In genomic region chr18:28365406-28365805, GRCh38 we compare ENCODE assay signal across 15 cellular contexts.
DNase-seq lines count a peak whose midpoint lies in the region; ATAC-seq and TF ChIP-seq lines count a peak whose summit lies in the region.
"Had no signal": no experiment of that assay in that cellular context is flagged by ENCODE, and none has a peak within 500 bp of the region (broad histone marks: within the 10 kb centered on the region; RNA-seq: fewer than 3 reads in every experiment).

No MANE protein-coding gene starts in this region.

- intact Hi-C loops in body of pancreas (cut with DNase I): no loop called here
- intact Hi-C loops in left lung (cut with DNase I): no loop called here
- intact Hi-C loops in left colon (cut with DNase I, micrococcal nuclease): no loop called here

- H3K36me3 ChIP-seq in body of pancreas (replicated peaks in 1 of 2; ENCODE audit: insufficient read depth in 1 of 2, low read depth in 2 of 2) (no peaks in the 10 kb centered on the region), left lung (no peaks in the 10 kb centered on the region), SJCRH30 (no peaks in the 10 kb centered on the region)

- H3K4me1 ChIP-seq in body of pancreas (no peaks in the 10 kb centered on the region), left lung (no peaks in the 10 kb centered on the region), SJCRH30 (no peaks in the 10 kb centered on the region)
- H3K4me1 ChIP-seq: parathyroid adenoma had no signal

- H3K9me3 ChIP-seq in body of pancreas (no peaks in the 10 kb centered on the region), left lung (no peaks in the 10 kb centered on the region), SJCRH30 (replicated peaks) (no peaks in the 10 kb centered on the region)

- DNase-seq in EH (ENCODE audit: low read depth): peak; percentile 13
- peak; percentile 57 for DNase-seq in NCI-H146 (lab: John Stamatoyannopoulos, UW)
- peak in 3 of 4 donors; percentile 4 to 28 (median 8) for DNase-seq in body of pancreas
- DNase-seq in left lung: no peak
- no peak for DNase-seq in left colon
- DNase-seq in SJCRH30: no peak
- no peak for DNase-seq in NCI-H526 (lab: John Stamatoyannopoulos, UW)
- DNase-seq in NCI-H2107 (lab: John Stamatoyannopoulos, UW): no peak
- DNase-seq: activated CD8-positive, alpha-beta memory T cell treated with anti-CD3 and anti-CD28 coated beads, Interleukin-2, amount 50 U/mL, for 4 hours; hippocampal formation; mesendoderm; stimulated activated naive CD8-positive, alpha-beta T cell treated with anti-CD3 and anti-CD28 coated beads, Interleukin-15, Interleukin-2, amounts not matched to agents 100 U/mL and 50 U/mL, for 24 hours had no signal

- no peaks in the 10 kb centered on the region for H3K27me3 ChIP-seq in body of pancreas
- H3K27me3 ChIP-seq in left lung: no peaks in the 10 kb centered on the region
- H3K27me3 ChIP-seq in SJCRH30: no peaks in the 10 kb centered on the region

- peak; percentile 35 for ATAC-seq in body of pancreas
- ATAC-seq in left lung: peak; percentile 32
- ATAC-seq in left colon: no peak
- ATAC-seq: stimulated activated naive CD8-positive, alpha-beta T cell treated with anti-CD3 and anti-CD28 coated beads, Interleukin-15, Interleukin-2, amounts not matched to agents 100 U/mL and 50 U/mL, for 24 hours; WTC11 had no signal

- TF ChIP-seq CTCF in body of pancreas (IDR thresholded peaks at IDR 0.05) (no peak), left lung (IDR thresholded peaks at IDR 0.05) (no peak)

- H3K27ac ChIP-seq in body of pancreas: no peak overlapping the region
- H3K27ac ChIP-seq in left lung: no peak overlapping the region
- H3K27ac ChIP-seq in SJCRH30: no peak overlapping the region
- H3K27ac ChIP-seq: parathyroid adenoma, SK-N-MC had no signal

- TF ChIP-seq POLR2A in body of pancreas (IDR thresholded peaks at IDR 0.05): no peak

- 26 to 40% methylated on average over 1 of the region's 1 CpG for WGBS in body of pancreas, 2 donors

- H3K4me3 ChIP-seq in body of pancreas (no peak overlapping the region), left lung (no peak overlapping the region), SJCRH30 (no peak overlapping the region)
- H3K4me3 ChIP-seq: SK-N-MC had no signal

Comparison
In these comparisons a context has a peak if more than half of its experiments do, and no peak if none do; other contexts are left out.
1. DNase-seq: peak in EH (single experiment), NCI-H146 (single experiment) and body of pancreas (3 of 4); none in left lung (0 of 2), left colon (0 of 2), SJCRH30 (0 of 2), NCI-H526 (0 of 2) and NCI-H2107 (single experiment).